Comparison of ENCODE assay signal across 19 cellular contexts in genomic region chr10:1685671-1686450, GRCh38. TPM values are rescaled to one million over a fixed set of nuclear protein-coding genes. Genes with fewer than 3 reads are reported as not detected.
DNase-seq lines count a peak whose midpoint lies in the region; ATAC-seq, FAIRE-seq and TF ChIP-seq lines count a peak whose summit lies in the region.
"Had no signal": no experiment of that assay in that cellular context is flagged by ENCODE, and none has a peak within 500 bp of the region (broad histone marks: within the 10 kb centered on the region; RNA-seq: fewer than 3 reads in every experiment).

No MANE protein-coding gene starts in this region.

- H3K36me3 ChIP-seq in HepG2 (replicated peaks in 1 of 2; ENCODE audit: control insufficient read depth in 1 of 2, insufficient read depth in 2 of 2, low read length in 2 of 2) (no peaks in the 10 kb centered on the region), neuronal stem cell (replicated peaks in 1 of 2; ENCODE audit: control insufficient read depth in 2 of 2, insufficient read depth in 2 of 2, low read length in 2 of 2) (no peaks in the 10 kb centered on the region), sigmoid colon (no peaks in the 10 kb centered on the region), MM.1S (replicated peaks; ENCODE audit: insufficient read depth, low read length) (no peaks in the 10 kb centered on the region)
- H3K36me3 ChIP-seq: BLaER1 treated with 17β-estradiol and CSF1 and Interleukin-3, amounts not matched to agents 10 nM and 100 nM had no signal

- no peaks in the 10 kb centered on the region for H3K9me3 ChIP-seq in HepG2 (ENCODE audit: low read length)
- H3K9me3 ChIP-seq in neuronal stem cell (replicated peaks in 1 of 2; ENCODE audit: control insufficient read depth in 2 of 2, insufficient read depth in 1 of 2, low read depth in 1 of 2, low read length in 2 of 2): peaks cover 0 to 3% of the 10 kb centered on the region in 2 donors
- H3K9me3 ChIP-seq in sigmoid colon: no peaks in the 10 kb centered on the region
- H3K9me3 ChIP-seq in MM.1S (replicated peaks; ENCODE audit: insufficient read depth, low read length): no peaks in the 10 kb centered on the region

- CTCF ChIA-PET in HepG2 (lab: Yijun Ruan, JAX; ENCODE audit: low intra/inter-chr PET ratio, low total read pairs): no interaction called here

- TF ChIP-seq EP300 in HepG2 (IDR thresholded peaks at IDR 0.05; ENCODE audit: low read depth in 2 of 2, low read length in 2 of 2): no peak
- TF ChIP-seq EP300 in HepG2 (CRISPR knock-in tag; IDR thresholded peaks at IDR 0.05; ENCODE audit: borderline replicate concordance): no peak
- no peak for TF ChIP-seq EP300 in sigmoid colon (IDR thresholded peaks at IDR 0.05)

- in situ Hi-C loops in HepG2 (cut with HindIII; ENCODE audit: extremely low pct_ligation_motif_present, low pct_unique_long_range_greater_than_20kb): no loop called here

- peaks cover 0 to 41% of the 10 kb centered on the region in 2 experiments; a peak in 3 of 5 replicates for H3K27me3 ChIP-seq in HepG2 (ENCODE audit: control insufficient read depth in 1 of 2, insufficient read depth in 2 of 2, low read length in 2 of 2)
- no peaks in the 10 kb centered on the region for H3K27me3 ChIP-seq in neuronal stem cell (ENCODE audit: control insufficient read depth in 3 of 3, insufficient read depth in 3 of 3, low read depth in 1 of 3, low read length in 3 of 3)
- H3K27me3 ChIP-seq in sigmoid colon: no peaks in the 10 kb centered on the region
- H3K27me3 ChIP-seq in MM.1S (replicated peaks; ENCODE audit: insufficient read depth, low read length): no peaks in the 10 kb centered on the region
- H3K27me3 ChIP-seq: BLaER1 treated with 17β-estradiol and CSF1 and Interleukin-3, amounts not matched to agents 10 nM and 100 nM had no signal

- H3K4me1 ChIP-seq in HepG2 (ENCODE audit: insufficient read depth, low read length): peaks cover 7% of the 10 kb centered on the region
- no peaks in the 10 kb centered on the region for H3K4me1 ChIP-seq in neuronal stem cell (ENCODE audit: control insufficient read depth in 2 of 2, insufficient read depth in 1 of 2, low read depth in 1 of 2, low read length in 2 of 2)
- H3K4me1 ChIP-seq in sigmoid colon: no peaks in the 10 kb centered on the region
- H3K4me1 ChIP-seq in MM.1S (ENCODE audit: low read length): no peaks in the 10 kb centered on the region

- no peaks in the 10 kb centered on the region for H3F3A ChIP-seq in MM.1S (ENCODE audit: insufficient read depth, low read length)

- H3K23ac ChIP-seq in neuronal stem cell (ENCODE audit: low read depth, low read length, poor library complexity): no peak overlapping the region

- H4K8ac ChIP-seq in neuronal stem cell (ENCODE audit: low read depth, low read length): no peak overlapping the region

- BruUV-seq in HepG2 (replicated peaks; lab: Mats Ljungman, UMichigan): no TSS peak

- H3K79me2 ChIP-seq in HepG2 (ENCODE audit: insufficient read depth, low read length) (no peaks in the 10 kb centered on the region), MM.1S (ENCODE audit: low read length) (no peaks in the 10 kb centered on the region)

- peak; percentile 46 for DNase-seq in NCI-H526 treated with DMSO at 0.1 percent for 48 hours (lab: John Stamatoyannopoulos, UW)
- DNase-seq in HepG2 (ENCODE audit: low spot score): no peak
- no peak for DNase-seq in neuronal stem cell (ENCODE audit: low spot score)
- peak; percentile 46 for DNase-seq in sigmoid colon
- no peak for DNase-seq in MM.1S
- DNase-seq in caudate nucleus (lab: John Stamatoyannopoulos, UW): no peak
- DNase-seq in NAMALWA (ENCODE audit: low spot score): no peak
- DNase-seq in NOMO-1 treated with dmso at 0.1 percent for 144 hours (lab: John Stamatoyannopoulos, UW; ENCODE audit: unreplicated experiment): no peak
- DNase-seq: Calu3; CD8-positive, alpha-beta T cell; DMS79 treated with DMSO at 0.1 percent for 48 hours; GF-D8; H9 had no signal

- H2AFZ ChIP-seq in HepG2 (ENCODE audit: low read length) (no peak overlapping the region), neuronal stem cell (ENCODE audit: low read length) (no peak overlapping the region), MM.1S (ENCODE audit: low read length) (no peak overlapping the region)

- H2BK120ac ChIP-seq in neuronal stem cell (ENCODE audit: low read depth, low read length): no peak overlapping the region

- no peak for FAIRE-seq in HepG2 (lab: Jason Lieb, UNC)
- FAIRE-seq: GM12878, H1 had no signal

- H3K9ac ChIP-seq in HepG2 (ENCODE audit: insufficient read depth, low read depth, low read length) (no peak overlapping the region), neuronal stem cell (ENCODE audit: low read depth, low read length, poor library complexity) (no peak overlapping the region), MM.1S (ENCODE audit: low read length) (no peak overlapping the region)
- H3K9ac ChIP-seq: BLaER1 treated with 17β-estradiol and CSF1 and Interleukin-3, amounts not matched to agents 10 nM and 100 nM had no signal

- H3K4me2 ChIP-seq in HepG2 (ENCODE audit: low read depth, low read length) (no peak overlapping the region), neuronal stem cell (ENCODE audit: insufficient read depth, low read length, poor library complexity, severe bottlenecking) (no peak overlapping the region), MM.1S (ENCODE audit: low read depth, low read length) (no peak overlapping the region)

- peak; percentile 80 for ATAC-seq in HepG2
- ATAC-seq: CD8-positive, alpha-beta T cell; GM12878 had no signal

- no peak overlapping the region for H2BK15ac ChIP-seq in neuronal stem cell (ENCODE audit: low read length)

- H4K20me1 ChIP-seq in HepG2 (ENCODE audit: insufficient read depth, low read length) (no peaks in the 10 kb centered on the region), MM.1S (ENCODE audit: insufficient read depth, low read length) (no peaks in the 10 kb centered on the region)

- H2AK5ac ChIP-seq in neuronal stem cell (ENCODE audit: low read depth, low read length): no peak overlapping the region

- TF ChIP-seq POLR2A in HepG2 (IDR thresholded peaks at IDR 0.05; ENCODE audit: insufficient read depth in 1 of 2, low read depth in 2 of 2, low read length in 2 of 2): no peak
- TF ChIP-seq POLR2A in sigmoid colon (IDR thresholded peaks at IDR 0.05): no peak

- H3K27ac ChIP-seq in HepG2 (ENCODE audit: extremely low read length, insufficient read depth, low read length) (no peak overlapping the region), neuronal stem cell (replicated peaks; ENCODE audit: low read length) (no peak overlapping the region), sigmoid colon (no peak overlapping the region), MM.1S (ENCODE audit: low read length) (no peak overlapping the region), caudate nucleus (ENCODE audit: low read depth, low read length) (no peak overlapping the region)
- H3K27ac ChIP-seq: BLaER1 treated with 17β-estradiol and CSF1 and Interleukin-3, amounts not matched to agents 10 nM and 100 nM; HL-60 had no signal

- no peak overlapping the region for H2BK12ac ChIP-seq in neuronal stem cell (ENCODE audit: low read length)

- H3K18ac ChIP-seq in neuronal stem cell (ENCODE audit: low read length): peak overlapping the region; percentile 59

- H3K14ac ChIP-seq in neuronal stem cell (ENCODE audit: low read length): no peak overlapping the region

- POLR2A ChIA-PET in HepG2 (lab: Yijun Ruan, JAX): no interaction called here

- no peak overlapping the region for H2BK5ac ChIP-seq in neuronal stem cell (ENCODE audit: low read length)

- H3K4me3 ChIP-seq in HepG2 (replicated peaks in 1 of 3; ENCODE audit: insufficient read depth in 1 of 3, low read depth in 2 of 3, low read length in 3 of 3): no peak overlapping the region
- peak overlapping the region in 1 of 2 donors; percentile 16 for H3K4me3 ChIP-seq in neuronal stem cell (ENCODE audit: low read length in 2 of 2)
- no peak overlapping the region for H3K4me3 ChIP-seq in sigmoid colon
- H3K4me3 ChIP-seq in MM.1S (ENCODE audit: low read length): no peak overlapping the region
- H3K4me3 ChIP-seq: BLaER1 treated with 17β-estradiol and CSF1 and Interleukin-3, amounts not matched to agents 10 nM and 100 nM; GM12878 had no signal

- no peak overlapping the region for H4K91ac ChIP-seq in neuronal stem cell (ENCODE audit: low read depth, low read length, poor library complexity)

- WGBS in HepG2 (ENCODE audit: low lambda C conversion rate): 26% methylated on average over 15 of the region's 17 CpGs
- no CpG with 5 or more reads among the region's 17 CpGs for WGBS in neuronal stem cell (ENCODE audit: extremely low coverage in 2 of 2, insufficient read length in 2 of 2, insufficient replicate concordance in 1 of 2), 2 donors
- whole genome bisulfite sequencing in sigmoid colon, 2 donors: 45 to 62% methylated on average over 17 of the region's 17 CpGs

- intact Hi-C loops in HepG2 (cut with micrococcal nuclease; ENCODE audit: unreplicated experiment): no loop called here
- intact Hi-C loops in sigmoid colon (cut with DNase I): no loop called here

- H3K4ac ChIP-seq in neuronal stem cell (ENCODE audit: low read length): no peak overlapping the region

- no peak for TF ChIP-seq CTCF in HepG2 (CRISPR knock-in tag; IDR thresholded peaks at IDR 0.05)
- TF ChIP-seq CTCF in sigmoid colon (IDR thresholded peaks at IDR 0.05): no peak
- TF ChIP-seq CTCF in MM.1S (IDR thresholded peaks at IDR 0.05; ENCODE audit: low read length): no peak

- H3K9me2 ChIP-seq in MM.1S (replicated peaks; ENCODE audit: insufficient read depth, low read length): no peaks in the 10 kb centered on the region

- H3K79me1 ChIP-seq in neuronal stem cell (ENCODE audit: low read depth, low read length): no peaks in the 10 kb centered on the region

- no peak for TF ChIP-seq RAD21 in HepG2 (CRISPR knock-in tag; IDR thresholded peaks at IDR 0.05)

RNA-seq across cellular contexts. Expression of gene ADARB2, which starts 51.5 kb away (rescaled TPM):
- total RNA-seq in HepG2 (2016; rRNA removed; fragmentation: Illumina TruSeq; extraction: Trizol) (not detected in 2 replicates), sigmoid colon (1 to 10 TPM; 3.2 to 5.9 (median 4.5) TPM)
- not detected in 2 replicates for total RNA-seq in HepG2 (2016; cell fraction: cytosol; rRNA removed; fragmentation: Illumina TruSeq; extraction: Trizol; ENCODE audit: low read depth)
- total RNA-seq in HepG2 (2016; cell fraction: insoluble cytoplasmic fraction; rRNA removed; fragmentation: Illumina TruSeq; extraction: Trizol): not detected in 2 replicates
- not detected in 2 replicates for total RNA-seq in HepG2 (2016; cell fraction: membrane; rRNA removed; fragmentation: Illumina TruSeq; extraction: Trizol)
- not detected in 2 replicates for total RNA-seq in HepG2 (2016; cell fraction: nucleus; rRNA removed; fragmentation: Illumina TruSeq; extraction: Trizol)
- polyA plus RNA-seq in HepG2 (2011; rRNA removed) (not detected in 2 replicates), sigmoid colon (under 1 TPM in 2 of 3 donors, not detected in 1; 0.60 to 0.98 TPM)
- not detected in 2 replicates for polyA plus RNA-seq in HepG2 (2011; cell fraction: cytosol; rRNA removed)
- 0.10 TPM in 1 of 2 replicates, not detected in the other for polyA plus RNA-seq in HepG2 (2011; cell fraction: nucleus; rRNA removed)
- not detected in 2 replicates for polyA plus RNA-seq in HepG2 (2012)
- not detected in 2 replicates for polyA plus RNA-seq in HepG2 (2016; cell fraction: cytosol; fragmentation: Illumina TruSeq; extraction: Trizol; ENCODE audit: low read depth)
- polyA plus RNA-seq in HepG2 (2016; cell fraction: insoluble cytoplasmic fraction; fragmentation: Illumina TruSeq; extraction: Trizol; ENCODE audit: low read depth): not detected in 2 replicates
- polyA plus RNA-seq in HepG2 (2016; cell fraction: membrane; fragmentation: Illumina TruSeq; extraction: Trizol; ENCODE audit: low read depth): not detected in 2 replicates
- not detected in 2 replicates for polyA plus RNA-seq in HepG2 (2016; cell fraction: nucleus; fragmentation: Illumina TruSeq; extraction: Trizol; ENCODE audit: insufficient read depth, low read depth)
- not detected in 2 replicates for polyA minus RNA-seq in HepG2 (2011; rRNA and poly(A)+ RNA removed; ENCODE audit: low replicate concordance)
- not detected in 2 replicates for polyA minus RNA-seq in HepG2 (2011; cell fraction: cytosol; rRNA and poly(A)+ RNA removed)
- not detected in 2 replicates for polyA minus RNA-seq in HepG2 (2011; cell fraction: nucleus; rRNA and poly(A)+ RNA removed)
- 0.38 TPM for polyA plus RNA-seq in neuronal stem cell (2013, experiment 1 of 2)
- polyA plus RNA-seq in neuronal stem cell (2013, experiment 2 of 2): 0.26 TPM
- total RNA-seq: Calu3, HT1080 had no signal
- polyA plus RNA-seq: IgD-negative memory B cell had no signal

Comparison
In these comparisons a context has a peak if more than half of its experiments do, and no peak if none do; other contexts are left out.
1. DNase-seq: peak in NCI-H526 treated with DMSO at 0.1 percent for 48 hours (single experiment) and sigmoid colon (single experiment); none in HepG2 (single experiment), neuronal stem cell (single experiment), MM.1S (single experiment), caudate nucleus (0 of 61), NAMALWA (single experiment) and NOMO-1 treated with dmso at 0.1 percent for 144 hours (single experiment).